Comparison of ENCODE assay signal across 13 cellular contexts in the genomic region with DNA sequence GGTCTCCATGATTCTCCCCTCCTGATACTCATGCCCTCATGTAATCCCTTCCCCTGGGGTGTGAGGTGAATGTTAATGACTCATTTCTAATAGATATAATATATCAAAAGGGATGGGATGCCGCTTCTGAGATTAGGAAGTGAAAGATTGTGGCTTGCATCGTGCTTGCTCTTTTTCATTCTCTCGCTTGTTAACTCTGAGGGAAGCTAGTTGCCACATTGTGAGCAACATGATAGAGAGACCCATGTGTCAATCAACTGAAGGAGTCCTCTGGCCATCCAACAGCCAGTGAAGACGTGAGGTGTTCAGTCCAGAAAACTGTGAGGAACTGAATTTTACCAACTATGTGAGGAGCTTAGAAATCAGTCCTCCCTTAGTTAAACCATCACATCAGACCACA.
DNase-seq lines count a peak whose midpoint lies in the region; ATAC-seq and TF ChIP-seq lines count a peak whose summit lies in the region.
"Had no signal": no experiment of that assay in that cellular context is flagged by ENCODE, and none has a peak within 500 bp of the region (broad histone marks: within the 10 kb centered on the region; RNA-seq: fewer than 3 reads in every experiment).

No MANE protein-coding gene starts in this region.

- H3K27me3 ChIP-seq in effector memory CD4-positive, alpha-beta T cell (replicated peaks; ENCODE audit: control insufficient read depth, insufficient read depth, low read length, poor library complexity, severe bottlenecking): no peaks in the 10 kb centered on the region
- peaks cover 9% of the 10 kb centered on the region for H3K27me3 ChIP-seq in WERI-Rb-1 (ENCODE audit: insufficient read depth, low read depth, severe bottlenecking)

- H3K27ac ChIP-seq in effector memory CD4-positive, alpha-beta T cell (ENCODE audit: insufficient read depth, low read length, poor library complexity, severe bottlenecking): no peak overlapping the region
- H3K27ac ChIP-seq in WERI-Rb-1: no peak overlapping the region

- ATAC-seq in GM19324 (IDR thresholded peaks at IDR 0.05; ENCODE audit: low FRiP score, unreplicated experiment) (peak; percentile 75), HG02642 (IDR thresholded peaks at IDR 0.05; ENCODE audit: poor library complexity, unreplicated experiment) (peak; percentile 81), HG03432 (IDR thresholded peaks at IDR 0.05; ENCODE audit: unreplicated experiment) (peak; percentile 96)

- no peak for TF ChIP-seq CTCF in GM12865 (IDR thresholded peaks at IDR 0.05; ENCODE audit: insufficient read depth, low read depth, low read length, missing control alignments)
- TF ChIP-seq CTCF in WERI-Rb-1 (IDR thresholded peaks at IDR 0.05; ENCODE audit: low read depth, low read length): no peak

- no peaks in the 10 kb centered on the region for H3K9me3 ChIP-seq in effector memory CD4-positive, alpha-beta T cell (ENCODE audit: control insufficient read depth, low read length)
- no peaks in the 10 kb centered on the region for H3K9me3 ChIP-seq in WERI-Rb-1 (ENCODE audit: severe bottlenecking)

- peaks cover 4% of the 10 kb centered on the region for H3K4me1 ChIP-seq in effector memory CD4-positive, alpha-beta T cell (ENCODE audit: control insufficient read depth, insufficient read depth, low read length, poor library complexity, severe bottlenecking)

- no peaks in the 10 kb centered on the region for H3K36me3 ChIP-seq in effector memory CD4-positive, alpha-beta T cell (ENCODE audit: control insufficient read depth, insufficient read depth, low read length)
- H3K36me3 ChIP-seq in WERI-Rb-1: no peaks in the 10 kb centered on the region

- DNase-seq in GM12865 (ENCODE audit: low read depth) (peak; percentile 61), foreskin melanocyte (no peak), GM19238 (ENCODE audit: insufficient read length, low spot score) (no peak), WERI-Rb-1 (no peak)
- no peak for DNase-seq in effector memory CD4-positive, alpha-beta T cell
- DNase-seq: anterior cingulate cortex; NCI-H2081; nucleus accumbens; stimulated activated naive CD4-positive, alpha-beta T cell; T-helper 9 cell had no signal

- H3K4me3 ChIP-seq in GM12865 (ENCODE audit: low read depth, low read length) (no peak overlapping the region), WERI-Rb-1 (ENCODE audit: low read depth, low read length) (no peak overlapping the region)
- no peak overlapping the region for H3K4me3 ChIP-seq in effector memory CD4-positive, alpha-beta T cell (ENCODE audit: insufficient read depth, low read depth, low read length, poor library complexity, severe bottlenecking)
